ENCODE assay signal across 8 cellular contexts in the genomic region with DNA sequence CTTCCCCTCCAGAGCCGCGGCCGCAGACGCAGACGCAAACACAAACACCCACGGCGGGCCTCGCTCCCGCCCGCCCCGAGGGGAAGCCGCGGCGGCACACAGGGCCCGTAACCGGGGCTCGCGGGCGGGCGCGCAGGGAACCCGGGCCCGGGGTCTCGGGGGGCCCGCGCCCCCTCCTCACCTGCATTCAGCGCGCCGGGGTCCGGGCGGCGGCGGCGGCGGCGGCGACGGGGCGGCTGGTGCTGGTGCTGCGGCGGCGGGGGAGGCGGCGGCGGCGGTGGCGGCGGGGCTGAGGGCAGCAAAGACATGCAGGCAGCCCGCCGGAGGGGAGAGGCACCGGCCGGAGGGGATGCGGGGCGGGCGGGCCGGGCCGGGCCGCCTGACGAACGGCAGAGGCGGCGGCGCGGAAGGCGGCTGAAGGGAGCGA. TPM values are rescaled to one million over a fixed set of nuclear protein-coding genes. Genes with fewer than 3 reads are reported as not detected.
DNase-seq lines count a peak whose midpoint lies in the region; ATAC-seq and TF ChIP-seq lines count a peak whose summit lies in the region.

No MANE protein-coding gene starts in this region.

- DNase-seq in ELF-1 (ENCODE audit: low read depth, low spot score) (peak; percentile 29), NCI-H774 (lab: John Stamatoyannopoulos, UW) (peak; percentile 11), NCI-H526 treated with DMSO at 0.1 percent for 48 hours (lab: John Stamatoyannopoulos, UW) (no peak), dedifferentiated amniotic fluid mesenchymal stem cell (ENCODE audit: extremely low spot score) (no peak)
- peak in 1 of 2 donors; percentile 86 for DNase-seq in central memory CD8-positive, alpha-beta T cell (ENCODE audit: low spot score in 2 of 2)

- no peaks in the 10 kb centered on the region for H3K36me3 ChIP-seq in liver (ENCODE audit: control insufficient read depth in 4 of 4, insufficient read depth in 3 of 4, low read depth in 1 of 4, low read length in 3 of 4)

- WGBS in liver, result under 1% methylated on average over 66 of the region's 66 CpGs

- no peak for TF ChIP-seq CTCF in liver (IDR thresholded peaks at IDR 0.05; ENCODE audit: low read depth, low read length, missing input control)

- H3K9ac ChIP-seq in liver (ENCODE audit: low read depth in 1 of 2, low read length in 2 of 2), result peak overlapping the region in 1 of 2 donors; percentile 92

- H3K4me1 Mint-ChIP-seq in central memory CD8-positive, alpha-beta T cell, result peaks cover 58% of the 10 kb centered on the region
- peaks cover 57% of the 10 kb centered on the region for H3K4me1 Mint-ChIP-seq in stimulated activated naive CD8-positive, alpha-beta T cell treated with anti-CD3 and anti-CD28 coated beads, Interleukin-15, Interleukin-2, amounts not matched to agents 100 ng/mL and 50 ng/mL, for 24 hours (ENCODE audit: low read depth)

- H3K9me3 Mint-ChIP-seq in central memory CD8-positive, alpha-beta T cell, result no peaks in the 10 kb centered on the region
- no peaks in the 10 kb centered on the region for H3K9me3 Mint-ChIP-seq in stimulated activated naive CD8-positive, alpha-beta T cell treated with anti-CD3 and anti-CD28 coated beads, Interleukin-15, Interleukin-2, amounts not matched to agents 100 ng/mL and 50 ng/mL, for 24 hours

- TF ChIP-seq RAD21 in liver (IDR thresholded peaks at IDR 0.05), result no peak

- H3K36me3 Mint-ChIP-seq in central memory CD8-positive, alpha-beta T cell (ENCODE audit: insufficient read depth), result peaks cover 48% of the 10 kb centered on the region
- H3K36me3 Mint-ChIP-seq in stimulated activated naive CD8-positive, alpha-beta T cell treated with anti-CD3 and anti-CD28 coated beads, Interleukin-15, Interleukin-2, amounts not matched to agents 100 ng/mL and 50 ng/mL, for 24 hours (ENCODE audit: low read depth), result peaks cover 8% of the 10 kb centered on the region

- H3K27ac ChIP-seq in liver (ENCODE audit: low read depth in 1 of 2, low read length in 2 of 2), result peak overlapping the region; percentile 99 to 100

- H3K27ac Mint-ChIP-seq in central memory CD8-positive, alpha-beta T cell (ENCODE audit: low read depth), result peak overlapping the region; percentile 98
- H3K27ac Mint-ChIP-seq in stimulated activated naive CD8-positive, alpha-beta T cell treated with anti-CD3 and anti-CD28 coated beads, Interleukin-15, Interleukin-2, amounts not matched to agents 100 ng/mL and 50 ng/mL, for 24 hours, result peak overlapping the region; percentile 100

- H3K27me3 Mint-ChIP-seq in central memory CD8-positive, alpha-beta T cell, result no peaks in the 10 kb centered on the region
- no peaks in the 10 kb centered on the region for H3K27me3 Mint-ChIP-seq in stimulated activated naive CD8-positive, alpha-beta T cell treated with anti-CD3 and anti-CD28 coated beads, Interleukin-15, Interleukin-2, amounts not matched to agents 100 ng/mL and 50 ng/mL, for 24 hours

- H3K27me3 ChIP-seq in liver (ENCODE audit: control insufficient read depth in 4 of 4, insufficient read depth in 4 of 4, low read length in 3 of 4), result no peaks in the 10 kb centered on the region

- peaks cover 2 to 42% (median 29%) of the 10 kb centered on the region in 4 donors for H3K4me1 ChIP-seq in liver (ENCODE audit: control insufficient read depth in 4 of 4, insufficient read depth in 4 of 4, low read length in 3 of 4)

- peak overlapping the region; percentile 93 for H3K4me3 Mint-ChIP-seq in central memory CD8-positive, alpha-beta T cell
- peak overlapping the region; percentile 100 for H3K4me3 Mint-ChIP-seq in stimulated activated naive CD8-positive, alpha-beta T cell treated with anti-CD3 and anti-CD28 coated beads, Interleukin-15, Interleukin-2, amounts not matched to agents 100 ng/mL and 50 ng/mL, for 24 hours

- no peaks in the 10 kb centered on the region for H3K9me3 ChIP-seq in liver (ENCODE audit: control insufficient read depth in 4 of 4, low read length in 3 of 4)

- peak; percentile 6 for ATAC-seq in GM21723 (IDR thresholded peaks at IDR 0.05; ENCODE audit: unreplicated experiment)
- ATAC-seq in central memory CD8-positive, alpha-beta T cell (replicated peaks; ENCODE audit: extremely low read depth, poor library complexity, severe bottlenecking), result peak; percentile 46

- H3K4me3 ChIP-seq in liver (ENCODE audit: low read depth in 1 of 3, low read length in 3 of 3), result peak overlapping the region; percentile 86 to 98 (median 94)

TF ChIP-seq in liver, 16 proteins besides CTCF, POLR2A, EP300 and RAD21:
- TF ChIP-seq, protein P1, sequence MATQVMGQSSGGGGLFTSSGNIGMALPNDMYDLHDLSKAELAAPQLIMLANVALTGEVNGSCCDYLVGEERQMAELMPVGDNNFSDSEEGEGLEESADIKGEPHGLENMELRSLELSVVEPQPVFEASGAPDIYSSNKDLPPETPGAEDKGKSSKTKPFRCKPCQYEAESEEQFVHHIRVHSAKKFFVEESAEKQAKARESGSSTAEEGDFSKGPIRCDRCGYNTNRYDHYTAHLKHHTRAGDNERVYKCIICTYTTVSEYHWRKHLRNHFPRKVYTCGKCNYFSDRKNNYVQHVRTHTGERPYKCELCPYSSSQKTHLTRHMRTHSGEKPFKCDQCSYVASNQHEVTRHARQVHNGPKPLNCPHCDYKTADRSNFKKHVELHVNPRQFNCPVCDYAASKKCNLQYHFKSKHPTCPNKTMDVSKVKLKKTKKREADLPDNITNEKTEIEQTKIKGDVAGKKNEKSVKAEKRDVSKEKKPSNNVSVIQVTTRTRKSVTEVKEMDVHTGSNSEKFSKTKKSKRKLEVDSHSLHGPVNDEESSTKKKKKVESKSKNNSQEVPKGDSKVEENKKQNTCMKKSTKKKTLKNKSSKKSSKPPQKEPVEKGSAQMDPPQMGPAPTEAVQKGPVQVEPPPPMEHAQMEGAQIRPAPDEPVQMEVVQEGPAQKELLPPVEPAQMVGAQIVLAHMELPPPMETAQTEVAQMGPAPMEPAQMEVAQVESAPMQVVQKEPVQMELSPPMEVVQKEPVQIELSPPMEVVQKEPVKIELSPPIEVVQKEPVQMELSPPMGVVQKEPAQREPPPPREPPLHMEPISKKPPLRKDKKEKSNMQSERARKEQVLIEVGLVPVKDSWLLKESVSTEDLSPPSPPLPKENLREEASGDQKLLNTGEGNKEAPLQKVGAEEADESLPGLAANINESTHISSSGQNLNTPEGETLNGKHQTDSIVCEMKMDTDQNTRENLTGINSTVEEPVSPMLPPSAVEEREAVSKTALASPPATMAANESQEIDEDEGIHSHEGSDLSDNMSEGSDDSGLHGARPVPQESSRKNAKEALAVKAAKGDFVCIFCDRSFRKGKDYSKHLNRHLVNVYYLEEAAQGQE (IDR thresholded peaks at IDR 0.05), result no peak
- TF ChIP-seq NR2F2 (IDR thresholded peaks at IDR 0.05) (no peak), FOXA1 (IDR thresholded peaks at IDR 0.05) (no peak), YY1 (IDR thresholded peaks at IDR 0.05) (no peak), FOXA2 (IDR thresholded peaks at IDR 0.05) (no peak), JUND (IDR thresholded peaks at IDR 0.05) (no peak), GABPA (IDR thresholded peaks at IDR 0.05 in 1 of 2, conservative IDR thresholded peaks at IDR 0.05 in 1 of 2) (no peak), RXRA (IDR thresholded peaks at IDR 0.05) (no peak)

RNA-seq across cellular contexts. Expression of a gene that starts 0.3 kb away (rescaled TPM):
- total RNA-seq in liver, result 10 to 100 TPM; 14.8 to 17.7 TPM
- polyA plus RNA-seq in liver, result 1 to 10 TPM; 4.4 to 6.2 TPM

RNA-seq across cellular contexts. Expression of a gene that starts 43.2 kb away (rescaled TPM):
- 10 to 100 TPM; 10.5 to 16.6 TPM for total RNA-seq in liver
- polyA plus RNA-seq in liver, result 10 to 100 TPM; 15.7 to 20.6 TPM

Comparison
In these comparisons a context has a peak if more than half of its experiments do, and no peak if none do; other contexts are left out.
1. DNase-seq: peak in ELF-1 (single experiment) and NCI-H774 (single experiment); none in NCI-H526 treated with DMSO at 0.1 percent for 48 hours (single experiment) and dedifferentiated amniotic fluid mesenchymal stem cell (single experiment).